ENCODE assay signal across 1 cellular context in the genomic region with DNA sequence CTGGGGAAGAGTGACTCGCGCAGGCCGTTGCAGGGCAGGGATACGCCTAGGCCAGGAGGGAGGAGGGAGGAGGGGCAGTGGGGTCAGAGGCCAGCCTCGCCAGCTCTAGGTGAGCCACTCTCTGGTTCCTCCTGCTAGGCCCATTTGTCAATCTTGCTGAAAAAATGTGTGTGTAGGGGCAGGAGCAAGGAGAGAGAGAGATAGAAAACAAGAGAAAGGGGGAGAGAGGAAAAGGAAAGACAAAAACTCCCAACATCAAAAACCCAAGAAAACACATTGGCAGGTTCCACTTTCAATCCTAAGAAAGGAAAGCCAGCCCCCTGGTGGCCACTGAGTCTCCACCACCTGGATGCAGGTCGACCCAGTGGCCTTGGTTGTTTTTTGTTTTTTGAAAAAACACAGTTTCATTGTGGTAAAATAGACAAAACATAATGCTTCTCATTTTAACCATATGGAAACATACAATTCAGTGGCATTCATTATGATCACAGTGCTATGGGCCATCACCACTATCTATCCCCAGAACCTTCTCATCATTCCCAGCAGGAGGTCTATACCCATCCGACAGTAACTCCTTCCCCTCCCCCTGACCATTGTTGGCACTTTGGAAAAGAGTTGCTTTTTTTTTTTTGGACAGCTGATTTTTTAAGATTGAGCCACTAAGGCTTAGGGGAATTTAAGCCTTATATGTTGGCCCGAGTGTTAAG.
TF ChIP-seq lines count a peak whose summit lies in the region.

No MANE protein-coding gene starts in this region.

TF ChIP-seq in H1, 55 proteins besides CTCF, POLR2A, EP300 and RAD21:
- TF ChIP-seq TBP (IDR thresholded peaks at IDR 0.05; ENCODE audit: low read depth, low read length) (no peak), CREB1 (IDR thresholded peaks at IDR 0.05) (no peak), CHD1 (IDR thresholded peaks at IDR 0.05; ENCODE audit: low read depth, low read length) (no peak), ZNF274 (IDR thresholded peaks at IDR 0.05; ENCODE audit: borderline replicate concordance, extremely low read depth, low read length) (no peak), SP4 (IDR thresholded peaks at IDR 0.05; ENCODE audit: low read length) (no peak), TAF1 (IDR thresholded peaks at IDR 0.05; ENCODE audit: low read depth, low read length) (no peak), BCL11A (IDR thresholded peaks at IDR 0.05; ENCODE audit: low read depth in 2 of 2, low read length in 2 of 2) (no peak), KDM1A (IDR thresholded peaks at IDR 0.05; ENCODE audit: borderline replicate concordance, low read length) (no peak), SUZ12 (IDR thresholded peaks at IDR 0.05; ENCODE audit: low read length) (no peak)
